In genomic region chr1:9838946-9839345, GRCh38 we compare ENCODE assay signal across 26 cellular contexts. TPM values are rescaled to one million over a fixed set of nuclear protein-coding genes. Genes with fewer than 3 reads are reported as not detected.
DNase-seq lines count a peak whose midpoint lies in the region; ATAC-seq and TF ChIP-seq lines count a peak whose summit lies in the region.
"Had no signal": no experiment of that assay in that cellular context is flagged by ENCODE, and none has a peak within 500 bp of the region (broad histone marks: within the 10 kb centered on the region; RNA-seq: fewer than 3 reads in every experiment).

No MANE protein-coding gene starts in this region.

- peak overlapping the region; percentile 20; the same call in 1 of the 2 replicates for H3K4me2 ChIP-seq in OCI-LY1 (ENCODE audit: low read length)
- H3K4me2 ChIP-seq: BLaER1 treated with 17β-estradiol and CSF1 and Interleukin-3, amounts not matched to agents 10 nM and 100 nM had no signal

- H3K4me3 ChIP-seq in H7 (ENCODE audit: insufficient read depth, low read depth, low read length) (no peak overlapping the region), OCI-LY1 (ENCODE audit: low read depth, low read length, poor library complexity, severe bottlenecking) (peak overlapping the region; percentile 5), sigmoid colon (no peak overlapping the region), coronary artery (no peak overlapping the region)
- H3K4me3 ChIP-seq: BLaER1 treated with 17β-estradiol and CSF1 and Interleukin-3, amounts not matched to agents 10 nM and 100 nM; left lung; tibial nerve had no signal

- 44 to 88% methylated on average over 10 of the region's 10 CpGs for WGBS in sigmoid colon, 2 donors

- DNase-seq in H7 = peak; percentile 24
- peak; percentile 4 for DNase-seq in iPS-NIHi11 (ENCODE audit: low spot score)
- DNase-seq in sigmoid colon = peak; percentile 48
- DNase-seq in coronary artery (ENCODE audit: low spot score) = no peak
- DNase-seq in activated effector memory CD4-positive, alpha-beta T cell treated with Interleukin-2 at 50 U/mL for 16 hours = no peak
- DNase-seq: activated CD4-positive, alpha-beta T cell treated with anti-CD3 and anti-CD28 coated beads, Interleukin-2, amount 10 ng/mL, durations not matched to agents 24 days and 14 days; activated effector memory CD4-positive, alpha-beta T cell treated with anti-CD3 and anti-CD28 coated beads, Interleukin-2, amount 50 U/mL, for 16 hours; activated naive CD8-positive, alpha-beta T cell treated with anti-CD3 and anti-CD28 coated beads, Interleukin-2, amount 10 ng/mL, durations not matched to agents 7 days and 5 days; COR-L47; cortex of kidney; DMS53; effector memory CD4-positive, alpha-beta T cell; mesenchymal stem cell; NCI-H1417; NCI-H2081; NCI-H510A; SHP77 treated with DMSO at 0.1 percent for 48 hours; stimulated activated CD4-positive, alpha-beta T cell treated with anti-CD3 and anti-CD28 coated beads, Interleukin-4, amount 100 ng/mL, for 4 hours; T-helper 9 cell had no signal

- H3K27me3 ChIP-seq in H7 (ENCODE audit: control insufficient read depth, insufficient read depth, low read length) (no peaks in the 10 kb centered on the region; the same call in 1 of the 2 replicates), OCI-LY1 (ENCODE audit: insufficient read depth, low read length) (no peaks in the 10 kb centered on the region), sigmoid colon (no peaks in the 10 kb centered on the region)
- H3K27me3 ChIP-seq: BLaER1 treated with 17β-estradiol and CSF1 and Interleukin-3, amounts not matched to agents 10 nM and 100 nM; left lung; tibial nerve had no signal

- H3K27ac ChIP-seq in OCI-LY1 (ENCODE audit: low read depth, low read length, poor library complexity, severe bottlenecking) (no peak overlapping the region), sigmoid colon (no peak overlapping the region), coronary artery (no peak overlapping the region)
- H3K27ac ChIP-seq: BLaER1 treated with 17β-estradiol and CSF1 and Interleukin-3, amounts not matched to agents 10 nM and 100 nM; left lung; tibial nerve; VCaP had no signal

- no peak overlapping the region for H2AFZ ChIP-seq in OCI-LY1 (ENCODE audit: low read length)

- H3F3A ChIP-seq in OCI-LY1 (ENCODE audit: insufficient read depth, low read length) = no peaks in the 10 kb centered on the region

- H3K9ac ChIP-seq in OCI-LY1 (ENCODE audit: low read length) = no peak overlapping the region; the same call in 1 of the 2 replicates
- H3K9ac ChIP-seq: BLaER1 treated with 17β-estradiol and CSF1 and Interleukin-3, amounts not matched to agents 10 nM and 100 nM had no signal

- no peaks in the 10 kb centered on the region for H3K79me2 ChIP-seq in OCI-LY1 (ENCODE audit: insufficient read depth, low read length)

- H3K36me3 ChIP-seq in H7 (replicated peaks; ENCODE audit: control insufficient read depth, insufficient read depth, low read length) = no peaks in the 10 kb centered on the region
- H3K36me3 ChIP-seq in OCI-LY1 (ENCODE audit: insufficient read depth, low read length) = no peaks in the 10 kb centered on the region
- no peaks in the 10 kb centered on the region for H3K36me3 ChIP-seq in sigmoid colon
- H3K36me3 ChIP-seq: BLaER1 treated with 17β-estradiol and CSF1 and Interleukin-3, amounts not matched to agents 10 nM and 100 nM; left lung; tibial nerve had no signal

- peaks cover 54% of the 10 kb centered on the region for H3K4me1 ChIP-seq in OCI-LY1 (ENCODE audit: insufficient read depth, low read length, severe bottlenecking)
- peaks cover 0 to 24% (median 20%) of the 10 kb centered on the region in 4 donors for H3K4me1 ChIP-seq in sigmoid colon

- TF ChIP-seq POLR2A in sigmoid colon (IDR thresholded peaks at IDR 0.05) = no peak

- H3K9me2 ChIP-seq in OCI-LY1 (ENCODE audit: low read depth, low read length) = no peaks in the 10 kb centered on the region

- no peak for TF ChIP-seq EP300 in sigmoid colon (IDR thresholded peaks at IDR 0.05)

- ATAC-seq in HG03095 (IDR thresholded peaks at IDR 0.05; ENCODE audit: unreplicated experiment) = no peak
- ATAC-seq: left lung, Panc1 had no signal

- H4K20me1 ChIP-seq in OCI-LY1 (ENCODE audit: insufficient read depth, low read length) = no peaks in the 10 kb centered on the region

- TF ChIP-seq CTCF in OCI-LY1 (IDR thresholded peaks at IDR 0.05; ENCODE audit: low read length) (no peak), sigmoid colon (IDR thresholded peaks at IDR 0.05) (no peak), coronary artery (IDR thresholded peaks at IDR 0.05) (no peak)

- intact Hi-C loops in sigmoid colon (cut with DNase I) = no loop called here

- H3K9me3 ChIP-seq in OCI-LY1 (ENCODE audit: low read length) (no peaks in the 10 kb centered on the region), sigmoid colon (no peaks in the 10 kb centered on the region)
- H3K9me3 ChIP-seq: BLaER1 treated with 17β-estradiol and CSF1 and Interleukin-3, amounts not matched to agents 10 nM and 100 nM; left lung; tibial nerve had no signal

RNA-seq across cellular contexts. Expression of gene CLSTN1, which starts 15.2 kb away (rescaled TPM):
- total RNA-seq in H7 (2014; rRNA removed; shearing (Covaris generic)) = 100 and 127 TPM in 2 replicates
- 10 to 100 TPM; 33.9 to 71.2 (median 36.4) TPM for total RNA-seq in sigmoid colon
- polyA plus RNA-seq in sigmoid colon = 100 to 1,000 TPM in 1 of 3 donors, 10 to 100 TPM in 2; 21.0 to 105 (median 28.9) TPM

Comparison
In these comparisons a context has a peak if more than half of its experiments do, and no peak if none do; other contexts are left out.
1. DNase-seq: peak in H7 (single experiment), iPS-NIHi11 (single experiment) and sigmoid colon (single experiment); none in coronary artery (single experiment) and activated effector memory CD4-positive, alpha-beta T cell treated with Interleukin-2 at 50 U/mL for 16 hours (single experiment).